1 cellular context compared by ENCODE assay signal in genomic region chr20:25407311-25408169, GRCh38.
TF ChIP-seq lines count a peak whose summit lies in the region.

Gene GINS1 (plus strand): TSS chr20:25407673. CDS start chr20:25407821, 148 bp downstream.

TF ChIP-seq in HEK293, 187 proteins besides CTCF, POLR2A, EP300 and RAD21 (continued from another document and continues in another):
- TF ChIP-seq ZSCAN5A (tag by site-specific recombination; IDR thresholded peaks at IDR 0.05) (peak; percentile 38; the same call in 1 of the 2 replicates), ZFHX2 (tag by site-specific recombination; conservative IDR thresholded peaks at IDR 0.05) (0 out of 2 replicates have a peak, but pooled peaks have one; percentile 12), ZBTB10 (tag by site-specific recombination; IDR thresholded peaks at IDR 0.05) (peak; percentile 82), MZF1 (tag by site-specific recombination; IDR thresholded peaks at IDR 0.05; ENCODE audit: borderline replicate concordance) (no peak), ZSCAN16 (tag by site-specific recombination; IDR thresholded peaks at IDR 0.05) (no peak), ZNF514 (tag by site-specific recombination; IDR thresholded peaks at IDR 0.05) (no peak), ZBTB11 (tag by site-specific recombination; conservative IDR thresholded peaks at IDR 0.05; ENCODE audit: low read depth) (0 out of 2 replicates have a peak, but pooled peaks have one; percentile 39), ZNF16 (tag by site-specific recombination; IDR thresholded peaks at IDR 0.05; ENCODE audit: low read depth) (no peak), ZNF660 (tag by site-specific recombination; IDR thresholded peaks at IDR 0.05) (no peak), HIC1 (tag by site-specific recombination; IDR thresholded peaks at IDR 0.05) (peak; percentile 68; the same call in 1 of the 2 replicates), ZNF426 (tag by site-specific recombination; IDR thresholded peaks at IDR 0.05) (no peak), ZNF350 (tag by site-specific recombination; IDR thresholded peaks at IDR 0.05) (no peak), ZSCAN30 (tag by site-specific recombination; IDR thresholded peaks at IDR 0.05) (peak; percentile 57; the same call in 1 of the 2 replicates), AEBP2 (tag by site-specific recombination; IDR thresholded peaks at IDR 0.05; ENCODE audit: borderline replicate concordance) (no peak), ZBTB26 (tag by site-specific recombination; optimal IDR thresholded peaks at IDR 0.05) (peak; percentile 61), SP3 (tag by site-specific recombination; IDR thresholded peaks at IDR 0.05) (peak; percentile 92), ZBTB44 (tag by site-specific recombination; IDR thresholded peaks at IDR 0.05) (no peak; the same call in 1 of the 2 replicates), WT1 (tag by site-specific recombination; IDR thresholded peaks at IDR 0.05) (peak; percentile 33; the same call in 1 of the 2 replicates), TSHZ1 (tag by site-specific recombination; IDR thresholded peaks at IDR 0.05; ENCODE audit: borderline replicate concordance) (no peak), ZNF513 (tag by site-specific recombination; IDR thresholded peaks at IDR 0.05) (no peak), ZFP69B (tag by site-specific recombination; IDR thresholded peaks at IDR 0.05) (peak; percentile 50; the same call in 1 of the 2 replicates), ZEB2 (tag by site-specific recombination; IDR thresholded peaks at IDR 0.05) (peak; percentile 77), ZNF280D (tag by site-specific recombination; IDR thresholded peaks at IDR 0.05) (no peak), ZNF629 (tag by site-specific recombination; IDR thresholded peaks at IDR 0.05) (peak; percentile 54; the same call in 1 of the 2 replicates), ZNF747 (tag by site-specific recombination; IDR thresholded peaks at IDR 0.05) (no peak), ZNF114 (tag by site-specific recombination; IDR thresholded peaks at IDR 0.05) (no peak), KLF1 (tag by site-specific recombination; IDR thresholded peaks at IDR 0.05) (peak; percentile 93), YY2 (tag by site-specific recombination; IDR thresholded peaks at IDR 0.05) (peak; percentile 40; the same call in 1 of the 2 replicates)
